ENCODE assay signal across 18 cellular contexts in genomic region chr2:176418768-176419167, GRCh38.
"Had no signal": no experiment of that assay in that cellular context is flagged by ENCODE, and none has a peak within 500 bp of the region (broad histone marks: within the 10 kb centered on the region; RNA-seq: fewer than 3 reads in every experiment).

No MANE protein-coding gene starts in this region.

- H3K4me1 ChIP-seq: gastroesophageal sphincter had no signal

- H3K36me3 ChIP-seq: gastroesophageal sphincter, neutrophil, thyroid gland had no signal

- ATAC-seq: activated CD4-positive, CD25-positive, alpha-beta regulatory T cell treated with anti-CD3 and anti-CD28 coated beads, Interleukin-2, amount 50 U/mL, for 24 hours; activated T-helper 17 cell treated with anti-CD3 and anti-CD28 coated beads, Interleukin-2, amount 50 U/mL, for 72 hours; gastroesophageal sphincter; left lobe of liver; natural killer cell; T-cell had no signal

- H3K4me1 Mint-ChIP-seq: activated T-helper 17 cell treated with anti-CD3 and anti-CD28 coated beads, Interleukin-2, amount 50 U/mL, for 72 hours; memory B cell; natural killer cell; stimulated activated memory B cell treated with anti-CD40 and anti-IgM and Interleukin-4, amounts not matched to agents 10 μg/mL and 1 μg/mL and 100 μg/mL, for 72 hours; T-cell had no signal

- DNase-seq: activated naive CD4-positive, alpha-beta T cell treated with Interleukin-2 at 50 U/mL for 16 hours; caudate nucleus; effector CD4-positive, alpha-beta T cell; natural killer cell; posterior cingulate gyrus; retina; stimulated activated CD4-positive, alpha-beta T cell treated with anti-CD3 and anti-CD28 coated beads, Interleukin-2, amount 100 ng/mL, for 48 hours; T-cell; T-helper 9 cell; thyroid gland had no signal

- H3K27ac Mint-ChIP-seq: activated T-helper 17 cell treated with anti-CD3 and anti-CD28 coated beads, Interleukin-2, amount 50 U/mL, for 72 hours; memory B cell; natural killer cell; stimulated activated memory B cell treated with anti-CD40 and anti-IgM and Interleukin-4, amounts not matched to agents 10 μg/mL and 1 μg/mL and 100 μg/mL, for 72 hours; T-cell had no signal

- H3K27ac ChIP-seq: gastroesophageal sphincter, neutrophil, thyroid gland had no signal

- H3K9me3 ChIP-seq: gastroesophageal sphincter, neutrophil, thyroid gland had no signal

- H3K4me3 Mint-ChIP-seq: activated T-helper 17 cell treated with anti-CD3 and anti-CD28 coated beads, Interleukin-2, amount 50 U/mL, for 72 hours; memory B cell; natural killer cell; stimulated activated memory B cell treated with anti-CD40 and anti-IgM and Interleukin-4, amounts not matched to agents 10 μg/mL and 1 μg/mL and 100 μg/mL, for 72 hours; T-cell had no signal

- H3K9me3 Mint-ChIP-seq: activated T-helper 17 cell treated with anti-CD3 and anti-CD28 coated beads, Interleukin-2, amount 50 U/mL, for 72 hours; memory B cell; natural killer cell; stimulated activated memory B cell treated with anti-CD40 and anti-IgM and Interleukin-4, amounts not matched to agents 10 μg/mL and 1 μg/mL and 100 μg/mL, for 72 hours; T-cell had no signal

- H3K36me3 Mint-ChIP-seq: memory B cell; natural killer cell; stimulated activated memory B cell treated with anti-CD40 and anti-IgM and Interleukin-4, amounts not matched to agents 10 μg/mL and 1 μg/mL and 100 μg/mL, for 72 hours; T-cell had no signal

- H3K4me3 ChIP-seq: coronary artery, gastroesophageal sphincter, thyroid gland had no signal

- H3K27me3 ChIP-seq: thyroid gland had no signal
